In genomic region chr19:3698386-3698950, GRCh38 we compare ENCODE assay signal across 8 cellular contexts. TPM values are rescaled to one million over a fixed set of nuclear protein-coding genes. Genes with fewer than 3 reads are reported as not detected.
A peak's percentile ranks its signal among the peaks of the same experiment; 100 is the strongest.
DNase-seq lines count a peak whose midpoint lies in the region; ATAC-seq and TF ChIP-seq lines count a peak whose summit lies in the region.

No MANE protein-coding gene starts in this region.

- CTCF ChIA-PET in CD4-positive, alpha-beta T cell (lab: Charles Lee), result no interaction called here

- POLR2A ChIA-PET in CD4-positive, alpha-beta T cell (lab: Charles Lee), result interaction anchor here (1.9 to 5.3 kb wide), 2 partner anchors 11 to 64 kb away, joined by 6 to 49 read pairs; partner anchors contain the start of gene MRPL54

- H3K4me1 ChIP-seq in Karpas-422 (ENCODE audit: low read length) (peaks cover 9% of the 10 kb centered on the region), colonic mucosa (no peaks in the 10 kb centered on the region), osteoblast (ENCODE audit: insufficient read depth, low read length) (peaks cover 6% of the 10 kb centered on the region)

- H4K20me1 ChIP-seq in Karpas-422 (ENCODE audit: insufficient read depth, low read depth, low read length) (peaks cover 25% of the 10 kb centered on the region), osteoblast (ENCODE audit: insufficient read depth, low read length) (peaks cover 44% of the 10 kb centered on the region)

- no peaks in the 10 kb centered on the region for H3K27me3 Mint-ChIP-seq in CD4-positive, alpha-beta T cell

- H3K9ac ChIP-seq in Karpas-422 (ENCODE audit: low read length), result no peak overlapping the region
- H3K9ac ChIP-seq in colonic mucosa (ENCODE audit: low read depth in 2 of 2, low read length in 2 of 2), result peak overlapping the region in 1 of 2 donors; percentile 35

- no peak overlapping the region for H3K27ac ChIP-seq in CD4-positive, alpha-beta T cell (ENCODE audit: low read depth, low read length)
- H3K27ac ChIP-seq in Karpas-422 (ENCODE audit: low read length), result no peak overlapping the region
- peak overlapping the region; percentile 9 for H3K27ac ChIP-seq in colonic mucosa
- H3K27ac ChIP-seq in osteoblast (ENCODE audit: low read depth, low read length), result peak overlapping the region; percentile 41

- H3K79me2 ChIP-seq in Karpas-422 (ENCODE audit: low read length) (no peaks in the 10 kb centered on the region), osteoblast (ENCODE audit: insufficient read depth, low read length) (peaks cover 64% of the 10 kb centered on the region)

- H3K27ac Mint-ChIP-seq in CD4-positive, alpha-beta T cell, result no peak overlapping the region

- H3K27me3 ChIP-seq in CD4-positive, alpha-beta T cell (ENCODE audit: control insufficient read depth, insufficient read depth, low read length), result no peaks in the 10 kb centered on the region
- H3K27me3 ChIP-seq in Karpas-422 (ENCODE audit: low read length) (no peaks in the 10 kb centered on the region), colonic mucosa (no peaks in the 10 kb centered on the region), osteoblast (ENCODE audit: insufficient read depth, low read length) (no peaks in the 10 kb centered on the region)

- H3K4me3 Mint-ChIP-seq in CD4-positive, alpha-beta T cell, result peak overlapping the region; percentile 62

- intact Hi-C loops in CD4-positive, alpha-beta T cell (cut with DNase I, micrococcal nuclease), result loop anchor here in 1 of 2 experiments (10.0 kb wide), 1 partner anchor 506 kb away; no protein-coding TSS in a partner anchor
- intact Hi-C loops in colonic mucosa (cut with DNase I), result no loop called here

- peaks cover 27% of the 10 kb centered on the region for H3K4me1 Mint-ChIP-seq in CD4-positive, alpha-beta T cell (ENCODE audit: low read depth)

- H3K4me2 ChIP-seq in Karpas-422 (ENCODE audit: low read depth, low read length, poor library complexity, severe bottlenecking), result no peak overlapping the region
- H3K4me2 ChIP-seq in osteoblast (ENCODE audit: insufficient read depth, low read length), result peak overlapping the region; percentile 92

- no peaks in the 10 kb centered on the region for H3K9me3 Mint-ChIP-seq in CD4-positive, alpha-beta T cell

- TF ChIP-seq CTCF in CD4-positive, alpha-beta T cell (IDR thresholded peaks at IDR 0.05), result no peak
- no peak for TF ChIP-seq CTCF in colonic mucosa (IDR thresholded peaks at IDR 0.05)
- no peak for TF ChIP-seq CTCF in osteoblast (IDR thresholded peaks at IDR 0.05; ENCODE audit: extremely low read depth, low read depth, low read length)

- H3K36me3 ChIP-seq in Karpas-422 (ENCODE audit: insufficient read depth, low read length) (no peaks in the 10 kb centered on the region), colonic mucosa (no peaks in the 10 kb centered on the region), osteoblast (ENCODE audit: insufficient read depth, low read length) (no peaks in the 10 kb centered on the region)

- no peak overlapping the region for H3K4me3 ChIP-seq in Karpas-422 (ENCODE audit: low read length)
- H3K4me3 ChIP-seq in colonic mucosa, result no peak overlapping the region
- no peak overlapping the region for H3K4me3 ChIP-seq in osteoblast (ENCODE audit: insufficient read depth, low read length)

- ATAC-seq in CD4-positive, alpha-beta T cell (ENCODE audit: poor library complexity), result no peak
- ATAC-seq in HG03196 (IDR thresholded peaks at IDR 0.05; ENCODE audit: unreplicated experiment), result no peak
- ATAC-seq in HG03565 (IDR thresholded peaks at IDR 0.05; ENCODE audit: unreplicated experiment), result no peak
- ATAC-seq in HG03108 (IDR thresholded peaks at IDR 0.05; ENCODE audit: unreplicated experiment), result no peak

- H3K36me3 Mint-ChIP-seq in CD4-positive, alpha-beta T cell (ENCODE audit: low read depth), result no peaks in the 10 kb centered on the region

- H3K9me3 ChIP-seq in CD4-positive, alpha-beta T cell (ENCODE audit: control insufficient read depth, low read length), result no peaks in the 10 kb centered on the region
- H3K9me3 ChIP-seq in Karpas-422 (ENCODE audit: low read length), result no peaks in the 10 kb centered on the region
- no peaks in the 10 kb centered on the region for H3K9me3 ChIP-seq in colonic mucosa
- H3K9me3 ChIP-seq in osteoblast (ENCODE audit: low read depth, low read length), result no peaks in the 10 kb centered on the region

- H2AFZ ChIP-seq in Karpas-422 (ENCODE audit: low read length), result no peak overlapping the region
- no peak overlapping the region for H2AFZ ChIP-seq in osteoblast (ENCODE audit: low read length)

- no peak for DNase-seq in CD4-positive, alpha-beta T cell
- DNase-seq in Karpas-422 (peak; percentile 60), colonic mucosa (no peak), osteoblast (ENCODE audit: insufficient read length, low spot score, missing footprints) (peak; percentile 83), NCI-H1436 (lab: John Stamatoyannopoulos, UW) (no peak)

- no peaks in the 10 kb centered on the region for H3K9me2 ChIP-seq in Karpas-422 (replicated peaks; ENCODE audit: insufficient read depth, low read length)

RNA-seq across cellular contexts. Expression of gene PIP5K1C, which starts 1.8 kb away (rescaled TPM):
- 10 to 100 TPM; 14.7 to 15.5 TPM for total RNA-seq in CD4-positive, alpha-beta T cell
- total RNA-seq in Karpas-422 (2014; rRNA removed; shearing (Covaris generic); ENCODE audit: low replicate concordance), result 4.2 and 4.4 TPM in 2 replicates
- total RNA-seq in colonic mucosa (10 to 100 TPM; 22.8 to 31.2 TPM), osteoblast (30.4 and 31.5 TPM in 2 replicates)

RNA-seq across cellular contexts. Expression of gene TJP3, which starts 9.7 kb away (rescaled TPM):
- total RNA-seq in CD4-positive, alpha-beta T cell, result 1 to 10 TPM; 8.2 to 9.0 TPM
- not detected in 2 replicates for total RNA-seq in Karpas-422 (2014; rRNA removed; shearing (Covaris generic); ENCODE audit: low replicate concordance)
- 100 to 1,000 TPM; 268 to 296 TPM for total RNA-seq in colonic mucosa
- not detected in 2 replicates for total RNA-seq in osteoblast

Comparison
In these comparisons a context has a peak if more than half of its experiments do, and no peak if none do; other contexts are left out.
1. DNase-seq: peak in Karpas-422 (single experiment) and osteoblast (single experiment); none in CD4-positive, alpha-beta T cell (0 of 10), colonic mucosa (single experiment) and NCI-H1436 (single experiment).
2. H3K27ac ChIP-seq: peak in colonic mucosa (single experiment) and osteoblast (single experiment); none in CD4-positive, alpha-beta T cell (single experiment) and Karpas-422 (single experiment).
3. RNA of gene TJP3, which starts 9.7 kb away (total RNA-seq): 268 to 296 TPM in colonic mucosa; 8.2 to 9.0 TPM in CD4-positive, alpha-beta T cell, not detected in Karpas-422 and not detected in osteoblast; every median in the first group is over 10 times any median in the second.